1 cellular context compared by ENCODE assay signal in genomic region chr3:98013428-98014349, GRCh38.
A peak's percentile ranks its signal among the peaks of the same experiment; 100 is the strongest.
TF ChIP-seq lines count a peak whose summit lies in the region.

No MANE protein-coding gene starts in this region.

TF ChIP-seq in endothelial cell of umbilical vein, 7 proteins besides CTCF, POLR2A, EP300 and RAD21:
- TF ChIP-seq JUN (IDR thresholded peaks at IDR 0.05; ENCODE audit: borderline replicate concordance, insufficient read depth, insufficient read length, low read depth), result peak; percentile 7
- TF ChIP-seq FOS (IDR thresholded peaks at IDR 0.05; ENCODE audit: borderline replicate concordance, insufficient read depth, low read length), result no peak
